1 cellular context compared by ENCODE assay signal in the genomic region with DNA sequence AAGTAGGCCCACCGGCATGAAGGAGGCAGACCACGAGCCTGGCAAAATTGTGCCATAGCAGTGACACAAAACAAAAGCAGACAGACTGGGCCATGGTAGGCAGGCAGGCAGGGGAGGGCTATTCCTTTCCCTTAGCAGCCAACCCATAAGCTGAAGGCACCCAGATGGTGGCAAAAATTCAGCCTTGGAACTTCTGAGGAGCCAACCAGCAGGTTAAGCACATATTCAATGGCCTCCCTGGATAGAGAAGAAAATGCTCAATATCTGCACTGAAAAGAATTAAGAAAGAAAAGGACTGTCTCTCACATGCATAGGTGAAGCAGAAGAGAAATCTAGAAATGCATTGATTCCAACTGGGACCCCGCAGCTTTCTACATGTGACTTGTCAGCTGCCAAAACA.
TF ChIP-seq lines count a peak whose summit lies in the region.

No MANE protein-coding gene starts in this region.

TF ChIP-seq in IMR-90, 13 proteins besides CTCF, POLR2A, EP300 and RAD21 (continued from another document):
- TF ChIP-seq, protein P1, sequence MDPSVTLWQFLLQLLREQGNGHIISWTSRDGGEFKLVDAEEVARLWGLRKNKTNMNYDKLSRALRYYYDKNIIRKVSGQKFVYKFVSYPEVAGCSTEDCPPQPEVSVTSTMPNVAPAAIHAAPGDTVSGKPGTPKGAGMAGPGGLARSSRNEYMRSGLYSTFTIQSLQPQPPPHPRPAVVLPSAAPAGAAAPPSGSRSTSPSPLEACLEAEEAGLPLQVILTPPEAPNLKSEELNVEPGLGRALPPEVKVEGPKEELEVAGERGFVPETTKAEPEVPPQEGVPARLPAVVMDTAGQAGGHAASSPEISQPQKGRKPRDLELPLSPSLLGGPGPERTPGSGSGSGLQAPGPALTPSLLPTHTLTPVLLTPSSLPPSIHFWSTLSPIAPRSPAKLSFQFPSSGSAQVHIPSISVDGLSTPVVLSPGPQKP (IDR thresholded peaks at IDR 0.05; ENCODE audit: borderline replicate concordance, low read depth, low read length) = no peak
- TF ChIP-seq FOS (IDR thresholded peaks at IDR 0.05; ENCODE audit: low read depth, low read length) (no peak), CEBPB (IDR thresholded peaks at IDR 0.05; ENCODE audit: low read depth, low read length) (no peak), NFE2L2 (IDR thresholded peaks at IDR 0.05; ENCODE audit: low read depth, low read length) (no peak), SMC3 (IDR thresholded peaks at IDR 0.05; ENCODE audit: low read depth, low read length) (no peak), BHLHE40 (IDR thresholded peaks at IDR 0.05; ENCODE audit: low read depth, low read length) (no peak), MAFK (IDR thresholded peaks at IDR 0.05; ENCODE audit: low read depth, low read length) (no peak)
